Comparison of ENCODE assay signal across 22 cellular contexts in the genomic region with DNA sequence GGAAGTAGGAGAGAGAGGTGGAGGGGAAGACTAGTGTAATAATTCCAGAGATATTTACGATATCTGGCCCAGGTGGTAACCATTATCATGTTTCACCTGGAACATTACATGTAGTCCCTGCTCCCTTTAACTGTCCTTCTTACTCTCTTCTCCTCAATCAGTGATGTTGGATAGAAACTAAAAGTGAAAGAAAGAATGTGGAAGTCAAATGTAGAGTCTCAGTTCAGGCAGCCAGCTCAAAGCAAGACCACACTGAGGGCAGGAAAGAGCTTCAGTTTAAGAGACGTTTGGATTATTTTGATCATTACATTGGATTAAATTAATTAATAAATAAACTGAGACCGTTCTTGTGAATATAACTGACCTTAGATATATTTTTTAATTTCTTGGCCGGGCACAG.
DNase-seq lines count a peak whose midpoint lies in the region; ATAC-seq, FAIRE-seq and TF ChIP-seq lines count a peak whose summit lies in the region.
"Had no signal": no experiment of that assay in that cellular context is flagged by ENCODE, and none has a peak within 500 bp of the region (broad histone marks: within the 10 kb centered on the region; RNA-seq: fewer than 3 reads in every experiment).

No MANE protein-coding gene starts in this region.

- H3K9me1 ChIP-seq in IMR-90 (ENCODE audit: insufficient read depth, low read length) = no peaks in the 10 kb centered on the region

- no peak overlapping the region for H2AK5ac ChIP-seq in IMR-90 (ENCODE audit: low read depth, low read length)
- no peak overlapping the region for H2AK5ac ChIP-seq in H1 (ENCODE audit: low read depth, low read length)

- no peaks in the 10 kb centered on the region for H4K20me1 ChIP-seq in IMR-90 (ENCODE audit: insufficient read depth, low read length)
- no peaks in the 10 kb centered on the region for H4K20me1 ChIP-seq in OCI-LY1 (ENCODE audit: insufficient read depth, low read length)
- no peaks in the 10 kb centered on the region for H4K20me1 ChIP-seq in H1 (replicated peaks in 1 of 2; ENCODE audit: control insufficient read depth in 1 of 2, insufficient read depth in 2 of 2, low read length in 2 of 2)
- H4K20me1 ChIP-seq: BLaER1 treated with 17β-estradiol and CSF1 and Interleukin-3, amounts not matched to agents 10 nM and 100 nM had no signal

- H3K56ac ChIP-seq in IMR-90 (ENCODE audit: extremely low read depth, insufficient read depth, low read length) (no peak overlapping the region), H1 (replicated peaks; ENCODE audit: insufficient read length, low read depth, low read length) (no peak overlapping the region)

- H3K9me3 Mint-ChIP-seq in activated naive CD8-positive, alpha-beta T cell treated with anti-CD3 and anti-CD28 coated beads for 36 hours = peaks cover 17% of the 10 kb centered on the region
- H3K9me3 Mint-ChIP-seq in activated naive CD8-positive, alpha-beta T cell treated with anti-CD3 and anti-CD28 coated beads, Interleukin-2, amount 50 U/mL, for 24 hours = peaks cover 17% of the 10 kb centered on the region
- H3K9me3 Mint-ChIP-seq in immature natural killer cell = peaks cover 0 to 16% (median 4%) of the 10 kb centered on the region in 6 donors

- H3K4ac ChIP-seq in IMR-90 (ENCODE audit: low read depth, low read length) (no peak overlapping the region), H1 (replicated peaks; ENCODE audit: insufficient read length, low read depth, low read length) (no peak overlapping the region)

- no peaks in the 10 kb centered on the region for H3K4me1 ChIP-seq in IMR-90 (ENCODE audit: control insufficient read depth, insufficient read depth, low read length)
- H3K4me1 ChIP-seq in OCI-LY1 (ENCODE audit: insufficient read depth, low read length, severe bottlenecking) = peaks cover 4% of the 10 kb centered on the region
- no peaks in the 10 kb centered on the region for H3K4me1 ChIP-seq in H1 (replicated peaks in 1 of 4; ENCODE audit: control insufficient read depth in 3 of 4, insufficient read depth in 4 of 4, low read length in 3 of 4)
- H3K4me1 ChIP-seq: BLaER1 treated with 17β-estradiol and CSF1 and Interleukin-3, amounts not matched to agents 10 nM and 100 nM; HAP-1; Peyer's patch had no signal

- H2BK5ac ChIP-seq in IMR-90 (ENCODE audit: low read depth, low read length, poor library complexity, severe bottlenecking) (no peak overlapping the region), H1 (ENCODE audit: low read depth, low read length) (no peak overlapping the region)

- peaks cover 1% of the 10 kb centered on the region for H3K4me1 Mint-ChIP-seq in activated naive CD8-positive, alpha-beta T cell treated with anti-CD3 and anti-CD28 coated beads for 36 hours
- H3K4me1 Mint-ChIP-seq in activated naive CD8-positive, alpha-beta T cell treated with anti-CD3 and anti-CD28 coated beads, Interleukin-2, amount 50 U/mL, for 24 hours = no peaks in the 10 kb centered on the region
- peaks cover 8 to 12% of the 10 kb centered on the region in 2 donors for H3K4me1 Mint-ChIP-seq in immature natural killer cell

- H3K9ac ChIP-seq in IMR-90 (ENCODE audit: low read depth, low read length) = no peak overlapping the region
- no peak overlapping the region for H3K9ac ChIP-seq in OCI-LY1 (ENCODE audit: low read length)
- H3K9ac ChIP-seq in H1 (replicated peaks in 1 of 4; ENCODE audit: extremely low read depth in 1 of 4, low read depth in 3 of 4, low read length in 3 of 4) = no peak overlapping the region
- H3K9ac ChIP-seq: BLaER1 treated with 17β-estradiol and CSF1 and Interleukin-3, amounts not matched to agents 10 nM and 100 nM had no signal

- DNase-seq in activated naive CD8-positive, alpha-beta T cell treated with anti-CD3 and anti-CD28 coated beads for 36 hours = no peak
- DNase-seq in activated naive CD8-positive, alpha-beta T cell treated with anti-CD3 and anti-CD28 coated beads, Interleukin-2, amount 50 U/mL, for 24 hours = no peak
- DNase-seq in IMR-90 (no peak), H1 (ENCODE audit: low read depth in 1 of 2, low spot score in 2 of 2) (no peak), immature natural killer cell (no peak), D341Med (ENCODE audit: low spot score) (no peak)
- DNase-seq: CD8-positive, alpha-beta memory T cell; DMS79; KG1; NCI-H1105; NCI-H2081; NCI-H2171 treated with DMSO at 0.1 percent for 48 hours; NCI-H446 treated with DMSO at 0.1 percent for 48 hours; NCI-H69; NK-92 treated with Interleukin-12 subunit alpha and Interleukin-12 subunit beta, amount 100 ng/mL, for 24 hours; Peyer's patch had no signal

- no peaks in the 10 kb centered on the region for H3K9me2 ChIP-seq in OCI-LY1 (ENCODE audit: low read depth, low read length)

- FAIRE-seq in H1 (lab: Jason Lieb, UNC) = no peak
- FAIRE-seq: D721Med had no signal

- no peak overlapping the region for H3K4me3 ChIP-seq in IMR-90 (ENCODE audit: insufficient read depth, low read depth, low read length)
- H3K4me3 ChIP-seq in OCI-LY1 (ENCODE audit: low read depth, low read length, poor library complexity, severe bottlenecking) = no peak overlapping the region
- no peak overlapping the region for H3K4me3 ChIP-seq in H1 (ENCODE audit: extremely low read depth in 1 of 4, insufficient read depth in 2 of 4, low read depth in 3 of 4, low read length in 4 of 4)
- H3K4me3 ChIP-seq: BLaER1 treated with 17β-estradiol and CSF1 and Interleukin-3, amounts not matched to agents 10 nM and 100 nM; HAP-1; Peyer's patch had no signal

- TF ChIP-seq CTCF in IMR-90 (conservative IDR thresholded peaks at IDR 0.05; ENCODE audit: low read depth, low read length) (no peak), OCI-LY1 (IDR thresholded peaks at IDR 0.05; ENCODE audit: low read length) (no peak), H1 (IDR thresholded peaks at IDR 0.05; ENCODE audit: control extremely low read depth in 1 of 3, insufficient read depth in 1 of 3, low read depth in 1 of 3, low read length in 3 of 3) (no peak)

- dilution Hi-C loops in IMR-90 (cut with HindIII; ENCODE audit: low sequenced_read_pairs, unreplicated experiment) = no loop called here

- CTCF ChIA-PET in IMR-90 (lab: Yijun Ruan, JAX) (no interaction called here), H1 (lab: Charles Lee; ENCODE audit: partially characterized antibody) (interaction anchor here (0.7 to 1.3 kb wide), 6 partner anchors 9 to 174 kb away, joined by 3 to 4 read pairs (median 3); no protein-coding TSS in a partner anchor)

- no peaks in the 10 kb centered on the region for H3F3A ChIP-seq in OCI-LY1 (ENCODE audit: insufficient read depth, low read length)

- H3K27me3 ChIP-seq in IMR-90 (ENCODE audit: control insufficient read depth, insufficient read depth, low read length) (no peaks in the 10 kb centered on the region), OCI-LY1 (ENCODE audit: insufficient read depth, low read length) (no peaks in the 10 kb centered on the region), H1 (replicated peaks in 1 of 4; ENCODE audit: control insufficient read depth in 3 of 4, extremely low read depth in 1 of 4, insufficient read depth in 3 of 4, low read length in 3 of 4) (no peaks in the 10 kb centered on the region)
- H3K27me3 ChIP-seq: BLaER1 treated with 17β-estradiol and CSF1 and Interleukin-3, amounts not matched to agents 10 nM and 100 nM; Peyer's patch had no signal

- H3K14ac ChIP-seq in IMR-90 (replicated peaks; ENCODE audit: low read depth, low read length) (no peak overlapping the region), H1 (ENCODE audit: insufficient read length) (no peak overlapping the region)

- H2AFZ ChIP-seq in IMR-90 (replicated peaks; ENCODE audit: low read length, poor library complexity) = no peak overlapping the region
- peak overlapping the region; percentile 81 for H2AFZ ChIP-seq in OCI-LY1 (ENCODE audit: low read length)
- H2AFZ ChIP-seq in H1 (ENCODE audit: low read length) = peak overlapping the region; percentile 10; the same call in 1 of the 2 replicates

- no peaks in the 10 kb centered on the region for H3K9me3 ChIP-seq in IMR-90 (ENCODE audit: control insufficient read depth, insufficient read depth, low read length)
- no peaks in the 10 kb centered on the region for H3K9me3 ChIP-seq in OCI-LY1 (ENCODE audit: low read length)
- no peaks in the 10 kb centered on the region for H3K9me3 ChIP-seq in H1 (ENCODE audit: insufficient read depth in 2 of 2, low read depth in 1 of 2, low read length in 1 of 2)
- H3K9me3 ChIP-seq: BLaER1 treated with 17β-estradiol and CSF1 and Interleukin-3, amounts not matched to agents 10 nM and 100 nM; HAP-1; Peyer's patch had no signal

- H3K23me2 ChIP-seq in H1 (ENCODE audit: low read depth, low read length) = no peaks in the 10 kb centered on the region

- no peaks in the 10 kb centered on the region for H3K79me2 ChIP-seq in OCI-LY1 (ENCODE audit: insufficient read depth, low read length)
- no peaks in the 10 kb centered on the region for H3K79me2 ChIP-seq in H1 (ENCODE audit: control insufficient read depth in 1 of 2, insufficient read depth in 2 of 2, low read length in 2 of 2)

- H3K36me3 ChIP-seq in IMR-90 (ENCODE audit: control insufficient read depth, insufficient read depth, low read length) (no peaks in the 10 kb centered on the region), OCI-LY1 (ENCODE audit: insufficient read depth, low read length) (no peaks in the 10 kb centered on the region), H1 (ENCODE audit: control insufficient read depth in 2 of 4, insufficient read depth in 4 of 4, low read length in 3 of 4) (no peaks in the 10 kb centered on the region)
- H3K36me3 ChIP-seq: BLaER1 treated with 17β-estradiol and CSF1 and Interleukin-3, amounts not matched to agents 10 nM and 100 nM; HAP-1; Peyer's patch had no signal

- H3K18ac ChIP-seq in IMR-90 (ENCODE audit: low read depth, low read length) = no peak overlapping the region
- no peak overlapping the region for H3K18ac ChIP-seq in H1 (ENCODE audit: extremely low read depth, low read length)

- no peak overlapping the region for H3K27ac ChIP-seq in IMR-90 (ENCODE audit: insufficient read depth, low read length)
- H3K27ac ChIP-seq in OCI-LY1 (ENCODE audit: low read depth, low read length, poor library complexity, severe bottlenecking) = no peak overlapping the region
- no peak overlapping the region for H3K27ac ChIP-seq in H1 (ENCODE audit: low read depth, low read length)
- H3K27ac ChIP-seq: BLaER1 treated with 17β-estradiol and CSF1 and Interleukin-3, amounts not matched to agents 10 nM and 100 nM; Peyer's patch had no signal

- no peak for ATAC-seq in activated naive CD8-positive, alpha-beta T cell treated with anti-CD3 and anti-CD28 coated beads, Interleukin-2, amount 50 U/mL, for 24 hours
- ATAC-seq in IMR-90 (ENCODE audit: low read depth) (no peak), GM19324 (IDR thresholded peaks at IDR 0.05; ENCODE audit: low FRiP score, unreplicated experiment) (no peak)
- ATAC-seq: Right ventricle myocardium inferior had no signal

- H4K5ac ChIP-seq in IMR-90 (ENCODE audit: low read depth, low read length) = no peak overlapping the region
- no peak overlapping the region for H4K5ac ChIP-seq in H1 (ENCODE audit: insufficient read length, low read depth, low read length)

- intact Hi-C loops in IMR-90 (cut with micrococcal nuclease) = no loop called here

- no peak overlapping the region for H2BK12ac ChIP-seq in H1 (ENCODE audit: low read depth, low read length)

- peak overlapping the region; percentile 49 for H3K27ac Mint-ChIP-seq in activated naive CD8-positive, alpha-beta T cell treated with anti-CD3 and anti-CD28 coated beads for 36 hours
- H3K27ac Mint-ChIP-seq in activated naive CD8-positive, alpha-beta T cell treated with anti-CD3 and anti-CD28 coated beads, Interleukin-2, amount 50 U/mL, for 24 hours = no peak overlapping the region
- H3K27ac Mint-ChIP-seq in immature natural killer cell = no peak overlapping the region
- H3K27ac Mint-ChIP-seq: CD8-positive, alpha-beta memory T cell had no signal

- POLR2A ChIA-PET in IMR-90 (lab: Charles Lee; ENCODE audit: unreplicated experiment) (no interaction called here), H1 (lab: Charles Lee; ENCODE audit: partially characterized antibody) (no interaction called here)

- no CpG with 5 or more reads among the region's 4 CpGs for WGBS in IMR-90 (ENCODE audit: extremely low coverage in 2 of 2, insufficient read length in 1 of 2), 2 experiments
- WGBS in H1 (ENCODE audit: extremely low coverage in 1 of 2, insufficient coverage in 1 of 2, insufficient read length in 1 of 2, insufficient replicate concordance in 2 of 2, low coverage in 1 of 2, low lambda C conversion rate in 2 of 2, missing lambda C conversion rate in 1 of 2), 2 experiments = 90% methylated on average over 4 of the region's 4 CpGs; no CpG with 5 or more reads in 1 of the 2 experiments

- H3K4me3 Mint-ChIP-seq in activated naive CD8-positive, alpha-beta T cell treated with anti-CD3 and anti-CD28 coated beads for 36 hours = no peak overlapping the region
- H3K4me3 Mint-ChIP-seq in activated naive CD8-positive, alpha-beta T cell treated with anti-CD3 and anti-CD28 coated beads, Interleukin-2, amount 50 U/mL, for 24 hours = no peak overlapping the region
- H3K4me3 Mint-ChIP-seq in immature natural killer cell = no peak overlapping the region
- H3K4me3 Mint-ChIP-seq: CD8-positive, alpha-beta memory T cell had no signal

- no peak for TF ChIP-seq EP300 in H1 (IDR thresholded peaks at IDR 0.05; ENCODE audit: borderline replicate concordance in 1 of 2, low read depth in 2 of 2, low read length in 2 of 2)

- no peak overlapping the region for H2BK120ac ChIP-seq in IMR-90 (ENCODE audit: low read depth, low read length)
- no peak overlapping the region for H2BK120ac ChIP-seq in H1 (replicated peaks; ENCODE audit: low read depth, low read length)

- no peak for TF ChIP-seq POLR2A in IMR-90 (IDR thresholded peaks at IDR 0.05; ENCODE audit: low read depth, low read length)
- no peak for TF ChIP-seq POLR2A in H1 (IDR thresholded peaks at IDR 0.05; ENCODE audit: control extremely low read depth in 1 of 2, low read depth in 2 of 2, low read length in 2 of 2)

- H4K91ac ChIP-seq in IMR-90 (ENCODE audit: insufficient read depth, low read depth, low read length) = no peak overlapping the region
- H4K91ac ChIP-seq in H1 (replicated peaks; ENCODE audit: insufficient read length, low read length) = no peak overlapping the region

- no peak overlapping the region for H2AK9ac ChIP-seq in IMR-90 (replicated peaks; ENCODE audit: low read depth, low read length, poor library complexity)

- no peak overlapping the region for H2BK15ac ChIP-seq in IMR-90 (ENCODE audit: low read depth, low read length)
- no peak overlapping the region for H2BK15ac ChIP-seq in H1 (ENCODE audit: low read length)

- in situ Hi-C loops in IMR-90 (cut with MboI; ENCODE audit: low sequenced_read_pairs) = no loop called here

- no TSS peak for BruUV-seq in IMR-90 (replicated peaks; lab: Mats Ljungman, UMichigan)

- H3K36me3 Mint-ChIP-seq in activated naive CD8-positive, alpha-beta T cell treated with anti-CD3 and anti-CD28 coated beads for 36 hours = peaks cover 21% of the 10 kb centered on the region
- H3K36me3 Mint-ChIP-seq in activated naive CD8-positive, alpha-beta T cell treated with anti-CD3 and anti-CD28 coated beads, Interleukin-2, amount 50 U/mL, for 24 hours (ENCODE audit: low read depth) = peaks cover 12% of the 10 kb centered on the region
- peaks cover 9 to 28% (median 19%) of the 10 kb centered on the region in 3 donors for H3K36me3 Mint-ChIP-seq in immature natural killer cell

- no peaks in the 10 kb centered on the region for H3K79me1 ChIP-seq in IMR-90 (ENCODE audit: low read depth in 1 of 2, low read length in 2 of 2)
- H3K79me1 ChIP-seq in H1 (ENCODE audit: low read depth, low read length) = no peaks in the 10 kb centered on the region

- no peaks in the 10 kb centered on the region for H3K27me3 Mint-ChIP-seq in activated naive CD8-positive, alpha-beta T cell treated with anti-CD3 and anti-CD28 coated beads for 36 hours
- no peaks in the 10 kb centered on the region for H3K27me3 Mint-ChIP-seq in activated naive CD8-positive, alpha-beta T cell treated with anti-CD3 and anti-CD28 coated beads, Interleukin-2, amount 50 U/mL, for 24 hours
- H3K27me3 Mint-ChIP-seq in immature natural killer cell (ENCODE audit: low read depth in 3 of 3) = no peaks in the 10 kb centered on the region
- H3K27me3 Mint-ChIP-seq: CD8-positive, alpha-beta memory T cell had no signal

- H4K8ac ChIP-seq in IMR-90 (ENCODE audit: low read depth in 2 of 2, low read length in 2 of 2) (no peak overlapping the region), H1 (ENCODE audit: extremely low read depth, insufficient read depth, low read length) (no peak overlapping the region)

- H3K4me2 ChIP-seq in IMR-90 (ENCODE audit: low read depth, low read length) (peak overlapping the region; percentile 84), OCI-LY1 (ENCODE audit: low read length) (peak overlapping the region; percentile 43; the same call in 1 of the 2 replicates), H1 (ENCODE audit: insufficient read depth in 1 of 2, low read depth in 2 of 2, low read length in 2 of 2) (no peak overlapping the region)
- H3K4me2 ChIP-seq: BLaER1 treated with 17β-estradiol and CSF1 and Interleukin-3, amounts not matched to agents 10 nM and 100 nM had no signal

- TF ChIP-seq RAD21 in IMR-90 (IDR thresholded peaks at IDR 0.05; ENCODE audit: low read length) = no peak
- no peak for TF ChIP-seq RAD21 in H1 (IDR thresholded peaks at IDR 0.05 in 1 of 2, conservative IDR thresholded peaks at IDR 0.05 in 1 of 2; ENCODE audit: low read depth in 2 of 2, low read length in 2 of 2)

- H2BK20ac ChIP-seq in IMR-90 (ENCODE audit: low read depth, low read length) (no peak overlapping the region), H1 (ENCODE audit: low read length) (no peak overlapping the region)

- H3K23ac ChIP-seq in IMR-90 (ENCODE audit: low read depth, low read length) (no peak overlapping the region), H1 (ENCODE audit: insufficient read length) (no peak overlapping the region)

Comparison
In these comparisons a context has a peak if more than half of its experiments do, and no peak if none do; other contexts are left out.
1. H3K4me2 ChIP-seq: peak in IMR-90 (single experiment) and OCI-LY1 (single experiment); none in H1 (0 of 2).